Comparison of ENCODE assay signal across 22 cellular contexts in genomic region chr9:95684516-95684915, GRCh38.
A peak's percentile ranks its signal among the peaks of the same experiment; 100 is the strongest.
DNase-seq lines count a peak whose midpoint lies in the region; ATAC-seq, FAIRE-seq and TF ChIP-seq lines count a peak whose summit lies in the region.
"Had no signal": no experiment of that assay in that cellular context is flagged by ENCODE, and none has a peak within 500 bp of the region (broad histone marks: within the 10 kb centered on the region; RNA-seq: fewer than 3 reads in every experiment).

No MANE protein-coding gene starts in this region.

- H3K9me3 ChIP-seq in H1 (ENCODE audit: insufficient read depth in 2 of 2, low read depth in 1 of 2, low read length in 1 of 2) = peaks cover 0 to 2% of the 10 kb centered on the region in 2 experiments; a peak in 1 of 4 replicates
- H3K9me3 ChIP-seq in aorta (ENCODE audit: control insufficient read depth, low read length) = no peaks in the 10 kb centered on the region
- H3K9me3 ChIP-seq: A549 had no signal

- H3K23me2 ChIP-seq in H1 (ENCODE audit: low read depth, low read length) = no peaks in the 10 kb centered on the region

- in situ Hi-C loops in SK-MEL-5 (cut with HindIII; ENCODE audit: low pct_unique_long_range_greater_than_20kb, low sequenced_read_pairs) = no loop called here

- TF ChIP-seq CTCF in H1 (IDR thresholded peaks at IDR 0.05; ENCODE audit: control extremely low read depth in 1 of 3, insufficient read depth in 1 of 3, low read depth in 1 of 3, low read length in 3 of 3) = no peak

- CTCF ChIA-PET in H1 (lab: Charles Lee; ENCODE audit: partially characterized antibody) = no interaction called here

- H4K5ac ChIP-seq in H1 (ENCODE audit: insufficient read length, low read depth, low read length) = no peak overlapping the region

- H3K4me2 ChIP-seq in H1 (ENCODE audit: insufficient read depth in 1 of 2, low read depth in 2 of 2, low read length in 2 of 2) = no peak overlapping the region
- H3K4me2 ChIP-seq: A549; BLaER1 treated with 17β-estradiol and CSF1 and Interleukin-3, amounts not matched to agents 10 nM and 100 nM had no signal

- H3K56ac ChIP-seq in H1 (replicated peaks; ENCODE audit: insufficient read length, low read depth, low read length) = no peak overlapping the region

- H2BK5ac ChIP-seq in H1 (ENCODE audit: low read depth, low read length) = no peak overlapping the region

- H3K18ac ChIP-seq in H1 (ENCODE audit: extremely low read depth, low read length) = no peak overlapping the region

- H3K4me1 ChIP-seq in H1 (replicated peaks in 1 of 4; ENCODE audit: control insufficient read depth in 3 of 4, insufficient read depth in 4 of 4, low read length in 3 of 4) = no peaks in the 10 kb centered on the region
- no peaks in the 10 kb centered on the region for H3K4me1 ChIP-seq in aorta (ENCODE audit: control insufficient read depth in 1 of 2, insufficient read depth in 2 of 2, low read length in 2 of 2)
- H3K4me1 ChIP-seq: A549 had no signal

- TF ChIP-seq RAD21 in H1 (IDR thresholded peaks at IDR 0.05 in 1 of 2, conservative IDR thresholded peaks at IDR 0.05 in 1 of 2; ENCODE audit: low read depth in 2 of 2, low read length in 2 of 2) = no peak

- H2BK20ac ChIP-seq in H1 (ENCODE audit: low read length) = no peak overlapping the region

- no peak overlapping the region for H3K14ac ChIP-seq in H1 (ENCODE audit: insufficient read length)

- no peaks in the 10 kb centered on the region for H3K79me2 ChIP-seq in H1 (ENCODE audit: control insufficient read depth in 1 of 2, insufficient read depth in 2 of 2, low read length in 2 of 2)

- H4K20me1 ChIP-seq in H1 (replicated peaks in 1 of 2; ENCODE audit: control insufficient read depth in 1 of 2, insufficient read depth in 2 of 2, low read length in 2 of 2) = no peaks in the 10 kb centered on the region
- H4K20me1 ChIP-seq: BLaER1 treated with 17β-estradiol and CSF1 and Interleukin-3, amounts not matched to agents 10 nM and 100 nM had no signal

- POLR2A ChIA-PET in H1 (lab: Charles Lee; ENCODE audit: partially characterized antibody) = no interaction called here

- TF ChIP-seq POLR2A in H1 (IDR thresholded peaks at IDR 0.05; ENCODE audit: control extremely low read depth in 1 of 2, low read depth in 2 of 2, low read length in 2 of 2) = no peak

- no peak overlapping the region for H2AK5ac ChIP-seq in H1 (ENCODE audit: low read depth, low read length)

- H2AFZ ChIP-seq in H1 (ENCODE audit: low read length) = peak overlapping the region; percentile 79; the same call in 1 of the 2 replicates

- no peak overlapping the region for H3K9ac ChIP-seq in H1 (replicated peaks in 1 of 4; ENCODE audit: extremely low read depth in 1 of 4, low read depth in 3 of 4, low read length in 3 of 4)
- H3K9ac ChIP-seq: BLaER1 treated with 17β-estradiol and CSF1 and Interleukin-3, amounts not matched to agents 10 nM and 100 nM had no signal

- intact Hi-C loops in aorta (cut with DNase I) = no loop called here

- no peak overlapping the region for H4K91ac ChIP-seq in H1 (replicated peaks; ENCODE audit: insufficient read length, low read length)

- no peak overlapping the region for H3K4me3 ChIP-seq in H1 (ENCODE audit: extremely low read depth in 1 of 4, insufficient read depth in 2 of 4, low read depth in 3 of 4, low read length in 4 of 4)
- H3K4me3 ChIP-seq in aorta (ENCODE audit: low read length in 2 of 2) = no peak overlapping the region
- H3K4me3 ChIP-seq: A549; BLaER1 treated with 17β-estradiol and CSF1 and Interleukin-3, amounts not matched to agents 10 nM and 100 nM had no signal

- H3K36me3 ChIP-seq in H1 (ENCODE audit: control insufficient read depth in 2 of 4, insufficient read depth in 4 of 4, low read length in 3 of 4) = no peaks in the 10 kb centered on the region
- H3K36me3 ChIP-seq in aorta (ENCODE audit: control insufficient read depth in 1 of 2, insufficient read depth in 2 of 2, low read length in 1 of 2) = no peaks in the 10 kb centered on the region
- H3K36me3 ChIP-seq: BLaER1 treated with 17β-estradiol and CSF1 and Interleukin-3, amounts not matched to agents 10 nM and 100 nM had no signal

- H2BK12ac ChIP-seq in H1 (ENCODE audit: low read depth, low read length) = no peak overlapping the region

- 86% methylated on average over 2 of the region's 2 CpGs; no CpG with 5 or more reads in 1 of the 2 experiments for WGBS in H1 (ENCODE audit: extremely low coverage in 1 of 2, insufficient coverage in 1 of 2, insufficient read length in 1 of 2, insufficient replicate concordance in 2 of 2, low coverage in 1 of 2, low lambda C conversion rate in 2 of 2, missing lambda C conversion rate in 1 of 2), 2 experiments
- WGBS in aorta, 2 donors = 91 to 96% methylated on average over 2 of the region's 2 CpGs

- no peak overlapping the region for H4K8ac ChIP-seq in H1 (ENCODE audit: extremely low read depth, insufficient read depth, low read length)

- H2BK120ac ChIP-seq in H1 (replicated peaks; ENCODE audit: low read depth, low read length) = no peak overlapping the region

- no peak for FAIRE-seq in H1 (lab: Jason Lieb, UNC)
- FAIRE-seq: A549, G401.6, GM12891, GM19239 had no signal

- no peak overlapping the region for H2BK15ac ChIP-seq in H1 (ENCODE audit: low read length)

- H3K4ac ChIP-seq in H1 (replicated peaks; ENCODE audit: insufficient read length, low read depth, low read length) = no peak overlapping the region

- no peaks in the 10 kb centered on the region for H3K79me1 ChIP-seq in H1 (ENCODE audit: low read depth, low read length)

- no peak overlapping the region for H3K23ac ChIP-seq in H1 (ENCODE audit: insufficient read length)

- no peak for TF ChIP-seq EP300 in H1 (IDR thresholded peaks at IDR 0.05; ENCODE audit: borderline replicate concordance in 1 of 2, low read depth in 2 of 2, low read length in 2 of 2)

- DNase-seq in COLO829 (ENCODE audit: low spot score) (peak; percentile 67), SK-MEL-5 (ENCODE audit: low read depth, low spot score) (peak; percentile 68), H1 (ENCODE audit: low read depth in 1 of 2, low spot score in 2 of 2) (no peak), foreskin melanocyte (peak; percentile 95), DMS153 treated with DMSO at 0.1 percent for 48 hours (lab: John Stamatoyannopoulos, UW; ENCODE audit: unreplicated experiment) (no peak), aorta (no peak), GOT3 (lab: John Stamatoyannopoulos, UW) (no peak)
- DNase-seq: AML-193; CD4-positive, alpha-beta T cell; CD8-positive, alpha-beta T cell; COR-L47; DMS 273 treated with DMSO at 0.1 percent for 48 hours; DMS153; DMS79 treated with DMSO at 0.1 percent for 48 hours; GF-D8 had no signal

- H3K27ac ChIP-seq in H1 (ENCODE audit: low read depth, low read length) = no peak overlapping the region
- no peak overlapping the region for H3K27ac ChIP-seq in aorta (ENCODE audit: low read depth in 1 of 2, low read length in 2 of 2)
- H3K27ac ChIP-seq: A549; BLaER1 treated with 17β-estradiol and CSF1 and Interleukin-3, amounts not matched to agents 10 nM and 100 nM; C4-2B had no signal

- H3K27me3 ChIP-seq in H1 (replicated peaks in 1 of 4; ENCODE audit: control insufficient read depth in 3 of 4, extremely low read depth in 1 of 4, insufficient read depth in 3 of 4, low read length in 3 of 4) = no peaks in the 10 kb centered on the region
- no peaks in the 10 kb centered on the region for H3K27me3 ChIP-seq in aorta (ENCODE audit: control insufficient read depth in 1 of 2, insufficient read depth in 2 of 2, low read length in 1 of 2)
- H3K27me3 ChIP-seq: BLaER1 treated with 17β-estradiol and CSF1 and Interleukin-3, amounts not matched to agents 10 nM and 100 nM had no signal

- no peak for ATAC-seq in aorta (ENCODE audit: low FRiP score)
- ATAC-seq in HG02970 (IDR thresholded peaks at IDR 0.05; ENCODE audit: low FRiP score, unreplicated experiment) = no peak
- ATAC-seq: A549; CD8-positive, alpha-beta T cell had no signal

TF ChIP-seq in H1, 55 proteins besides CTCF, POLR2A, EP300 and RAD21 (continues in another document):
- no peak for TF ChIP-seq MAFK (IDR thresholded peaks at IDR 0.05; ENCODE audit: low read depth, low read length)
- no peak for TF ChIP-seq GTF2F1 (IDR thresholded peaks at IDR 0.05; ENCODE audit: borderline replicate concordance, low read depth, low read length)
- no peak for TF ChIP-seq SIN3A (conservative IDR thresholded peaks at IDR 0.05 in 1 of 2, IDR thresholded peaks at IDR 0.05 in 1 of 2; ENCODE audit: low read depth in 1 of 2, low read length in 2 of 2)
- TF ChIP-seq HDAC2 (IDR thresholded peaks at IDR 0.05; ENCODE audit: borderline replicate concordance in 1 of 2, low read depth in 2 of 2, low read length in 2 of 2) = no peak
- TF ChIP-seq SIRT6 (IDR thresholded peaks at IDR 0.05; ENCODE audit: low read length) = no peak
- TF ChIP-seq FOSL1 (IDR thresholded peaks at IDR 0.05; ENCODE audit: insufficient read depth, low read depth, low read length) = no peak

Comparison
In these comparisons a context has a peak if more than half of its experiments do, and no peak if none do; other contexts are left out.
1. DNase-seq: peak in COLO829 (single experiment), SK-MEL-5 (single experiment) and foreskin melanocyte (single experiment); none in H1 (0 of 2), DMS153 treated with DMSO at 0.1 percent for 48 hours (single experiment), aorta (0 of 2) and GOT3 (single experiment).